ENCODE assay signal across 12 cellular contexts in genomic region chr6:134676307-134677281, GRCh38.
DNase-seq lines count a peak whose midpoint lies in the region; ATAC-seq and TF ChIP-seq lines count a peak whose summit lies in the region.
"Had no signal": no experiment of that assay in that cellular context is flagged by ENCODE, and none has a peak within 500 bp of the region (broad histone marks: within the 10 kb centered on the region; RNA-seq: fewer than 3 reads in every experiment).

No MANE protein-coding gene starts in this region.

- DNase-seq in activated T-cell treated with anti-CD3 and anti-CD28 coated beads, Interleukin-2, amount 50 U/mL, for 72 hours = no peak
- no peak for DNase-seq in activated T-cell treated with anti-CD3 and anti-CD28 coated beads, Interleukin-2, amount 50 U/mL, for 24 hours
- DNase-seq in SHP77 (lab: John Stamatoyannopoulos, UW) (peak; percentile 42 to 47), glomerular visceral epithelial cell (ENCODE audit: extremely low spot score) (peak; percentile 44), midbrain (lab: John Stamatoyannopoulos, UW) (no peak), gastrocnemius medialis (no peak)
- no peak for DNase-seq in activated T-cell treated with anti-CD3 and anti-CD28 coated beads, Interleukin-2, amount 50 U/mL, for 4 hours
- DNase-seq: activated CD4-positive, alpha-beta T cell treated with anti-CD3 and anti-CD28 coated beads for 4 hours; activated naive CD8-positive, alpha-beta T cell treated with anti-CD3 and anti-CD28 coated beads, Interleukin-2, amount 10 ng/mL, durations not matched to agents 7 days and 5 days; lower lobe of right lung had no signal

- in situ Hi-C loops in gastrocnemius medialis (cut with MboI; ENCODE audit: low sequenced_read_pairs in 4 of 4) = no loop called here

- H3K9me3 ChIP-seq in gastrocnemius medialis = no peaks in the 10 kb centered on the region
- H3K9me3 ChIP-seq: lower lobe of right lung, right atrium auricular region had no signal

- TF ChIP-seq CTCF in gastrocnemius medialis (IDR thresholded peaks at IDR 0.05 in 4 of 5, conservative IDR thresholded peaks at IDR 0.05 in 1 of 5) = no peak

- ATAC-seq in activated T-cell treated with anti-CD3 and anti-CD28 coated beads, Interleukin-2, amount 50 U/mL, for 72 hours (replicated peaks in 1 of 2) = no peak
- no peak for ATAC-seq in GM18519 (IDR thresholded peaks at IDR 0.05; ENCODE audit: low FRiP score, unreplicated experiment)
- no peak for ATAC-seq in activated T-cell treated with anti-CD3 and anti-CD28 coated beads, Interleukin-2, amount 50 U/mL, for 4 hours
- no peak for ATAC-seq in gastrocnemius medialis
- ATAC-seq: lower lobe of right lung had no signal

- H3K36me3 ChIP-seq in gastrocnemius medialis = no peaks in the 10 kb centered on the region
- H3K36me3 ChIP-seq: lower lobe of right lung, right atrium auricular region had no signal

- intact Hi-C loops in gastrocnemius medialis (cut with DNase I; ENCODE audit: low total_unique reads) = no loop called here

- H3K27ac Mint-ChIP-seq in activated T-cell treated with anti-CD3 and anti-CD28 coated beads, Interleukin-2, amount 50 U/mL, for 72 hours = peak overlapping the region; percentile 59
- H3K27ac Mint-ChIP-seq in activated T-cell treated with anti-CD3 and anti-CD28 coated beads, Interleukin-2, amount 50 U/mL, for 24 hours = no peak overlapping the region
- H3K27ac Mint-ChIP-seq: activated naive CD8-positive, alpha-beta T cell treated with anti-CD3 and anti-CD28 coated beads, Interleukin-2, amount 10 ng/mL, durations not matched to agents 7 days and 5 days had no signal

- H3K36me3 Mint-ChIP-seq in activated T-cell treated with anti-CD3 and anti-CD28 coated beads, Interleukin-2, amount 50 U/mL, for 72 hours (ENCODE audit: insufficient read depth in 2 of 2) = no peaks in the 10 kb centered on the region
- H3K36me3 Mint-ChIP-seq in activated T-cell treated with anti-CD3 and anti-CD28 coated beads, Interleukin-2, amount 50 U/mL, for 24 hours (ENCODE audit: low read depth) = no peaks in the 10 kb centered on the region
- no peaks in the 10 kb centered on the region for H3K36me3 Mint-ChIP-seq in activated T-cell treated with anti-CD3 and anti-CD28 coated beads, Interleukin-2, amount 50 U/mL, for 4 hours (ENCODE audit: insufficient read depth)
- H3K36me3 Mint-ChIP-seq: activated naive CD8-positive, alpha-beta T cell treated with anti-CD3 and anti-CD28 coated beads, Interleukin-2, amount 10 ng/mL, durations not matched to agents 7 days and 5 days had no signal

- no peak overlapping the region for H3K4me3 ChIP-seq in gastrocnemius medialis
- H3K4me3 ChIP-seq: lower lobe of right lung, right atrium auricular region had no signal

- no peaks in the 10 kb centered on the region for H3K27me3 ChIP-seq in gastrocnemius medialis
- H3K27me3 ChIP-seq: right atrium auricular region had no signal

- no peak for TF ChIP-seq POLR2A in gastrocnemius medialis (IDR thresholded peaks at IDR 0.05)

- H3K4me1 ChIP-seq in gastrocnemius medialis = no peaks in the 10 kb centered on the region
- H3K4me1 ChIP-seq: lower lobe of right lung had no signal

- H3K4me1 Mint-ChIP-seq in activated T-cell treated with anti-CD3 and anti-CD28 coated beads, Interleukin-2, amount 50 U/mL, for 72 hours (ENCODE audit: low read depth) = peaks cover 14% of the 10 kb centered on the region
- H3K4me1 Mint-ChIP-seq in activated T-cell treated with anti-CD3 and anti-CD28 coated beads, Interleukin-2, amount 50 U/mL, for 24 hours (ENCODE audit: low read depth) = peaks cover 12% of the 10 kb centered on the region
- H3K4me1 Mint-ChIP-seq in activated T-cell treated with anti-CD3 and anti-CD28 coated beads, Interleukin-2, amount 50 U/mL, for 4 hours (ENCODE audit: low read depth) = no peaks in the 10 kb centered on the region

- H3K4me3 Mint-ChIP-seq in activated T-cell treated with anti-CD3 and anti-CD28 coated beads, Interleukin-2, amount 50 U/mL, for 72 hours = no peak overlapping the region
- H3K4me3 Mint-ChIP-seq in activated T-cell treated with anti-CD3 and anti-CD28 coated beads, Interleukin-2, amount 50 U/mL, for 24 hours = no peak overlapping the region
- no peak overlapping the region for H3K4me3 Mint-ChIP-seq in activated T-cell treated with anti-CD3 and anti-CD28 coated beads, Interleukin-2, amount 50 U/mL, for 4 hours
- H3K4me3 Mint-ChIP-seq: activated naive CD8-positive, alpha-beta T cell treated with anti-CD3 and anti-CD28 coated beads, Interleukin-2, amount 10 ng/mL, durations not matched to agents 7 days and 5 days had no signal

- no peaks in the 10 kb centered on the region for H3K9me3 Mint-ChIP-seq in activated T-cell treated with anti-CD3 and anti-CD28 coated beads, Interleukin-2, amount 50 U/mL, for 72 hours
- no peaks in the 10 kb centered on the region for H3K9me3 Mint-ChIP-seq in activated T-cell treated with anti-CD3 and anti-CD28 coated beads, Interleukin-2, amount 50 U/mL, for 24 hours
- H3K9me3 Mint-ChIP-seq in activated T-cell treated with anti-CD3 and anti-CD28 coated beads, Interleukin-2, amount 50 U/mL, for 4 hours = no peaks in the 10 kb centered on the region
- H3K9me3 Mint-ChIP-seq: activated naive CD8-positive, alpha-beta T cell treated with anti-CD3 and anti-CD28 coated beads, Interleukin-2, amount 10 ng/mL, durations not matched to agents 7 days and 5 days had no signal

- no peaks in the 10 kb centered on the region for H3K27me3 Mint-ChIP-seq in activated T-cell treated with anti-CD3 and anti-CD28 coated beads, Interleukin-2, amount 50 U/mL, for 72 hours (ENCODE audit: low read depth)
- no peaks in the 10 kb centered on the region for H3K27me3 Mint-ChIP-seq in activated T-cell treated with anti-CD3 and anti-CD28 coated beads, Interleukin-2, amount 50 U/mL, for 24 hours
- H3K27me3 Mint-ChIP-seq in activated T-cell treated with anti-CD3 and anti-CD28 coated beads, Interleukin-2, amount 50 U/mL, for 4 hours (ENCODE audit: low read depth) = no peaks in the 10 kb centered on the region
- H3K27me3 Mint-ChIP-seq: activated naive CD8-positive, alpha-beta T cell treated with anti-CD3 and anti-CD28 coated beads, Interleukin-2, amount 10 ng/mL, durations not matched to agents 7 days and 5 days had no signal

- H3K27ac ChIP-seq in gastrocnemius medialis = no peak overlapping the region
- H3K27ac ChIP-seq: lower lobe of right lung, right atrium auricular region had no signal

Comparison
In these comparisons a context has a peak if more than half of its experiments do, and no peak if none do; other contexts are left out.
1. DNase-seq: peak in SHP77 (2 of 2) and glomerular visceral epithelial cell (single experiment); none in activated T-cell treated with anti-CD3 and anti-CD28 coated beads, Interleukin-2, amount 50 U/mL, for 72 hours (0 of 2), activated T-cell treated with anti-CD3 and anti-CD28 coated beads, Interleukin-2, amount 50 U/mL, for 24 hours (single experiment), midbrain (single experiment), activated T-cell treated with anti-CD3 and anti-CD28 coated beads, Interleukin-2, amount 50 U/mL, for 4 hours (single experiment) and gastrocnemius medialis (0 of 2).